Comparison of ENCODE assay signal across 21 cellular contexts in genomic region chr19:42494321-42494720, GRCh38. TPM values are rescaled to one million over a fixed set of nuclear protein-coding genes. Genes with fewer than 3 reads are reported as not detected.
DNase-seq lines count a peak whose midpoint lies in the region; ATAC-seq and TF ChIP-seq lines count a peak whose summit lies in the region.
"Had no signal": no experiment of that assay in that cellular context is flagged by ENCODE, and none has a peak within 500 bp of the region (broad histone marks: within the 10 kb centered on the region; RNA-seq: fewer than 3 reads in every experiment).

No MANE protein-coding gene starts in this region.

- TF ChIP-seq CTCF in HFF-Myc (IDR thresholded peaks at IDR 0.05; ENCODE audit: low read depth, low read length, missing control alignments), result no peak
- no peak for TF ChIP-seq CTCF in liver (IDR thresholded peaks at IDR 0.05; ENCODE audit: low read depth, low read length, missing input control)
- TF ChIP-seq CTCF in type B pancreatic cell (conservative IDR thresholded peaks at IDR 0.05), result no peak
- no peak for TF ChIP-seq CTCF in ascending aorta (IDR thresholded peaks at IDR 0.05)

- peak overlapping the region; percentile 32 to 46 for H3K27ac ChIP-seq in liver (ENCODE audit: low read depth in 1 of 2, low read length in 2 of 2)
- H3K27ac ChIP-seq in ascending aorta, result no peak overlapping the region
- H3K27ac ChIP-seq: HL-60, PC-9, SJSA1 had no signal

- H3K9me3 ChIP-seq in liver (ENCODE audit: control insufficient read depth in 4 of 4, low read length in 3 of 4) (no peaks in the 10 kb centered on the region), ascending aorta (no peaks in the 10 kb centered on the region)
- H3K9me3 ChIP-seq: BE2C, SJSA1 had no signal

- TF ChIP-seq RAD21 in liver (IDR thresholded peaks at IDR 0.05), result peak in 1 of 2 donors; percentile 19

- H3K4me3 Mint-ChIP-seq in type B pancreatic cell, result no peak overlapping the region
- H3K4me3 Mint-ChIP-seq: CD4-positive, alpha-beta T cell; HFFc6 had no signal

- intact Hi-C loops in ascending aorta (cut with DNase I), result no loop called here

- H3K4me3 ChIP-seq in HFF-Myc (replicated peaks; ENCODE audit: low read depth, low read length), result no peak overlapping the region
- H3K4me3 ChIP-seq in liver (ENCODE audit: low read depth in 1 of 3, low read length in 3 of 3), result no peak overlapping the region
- no peak overlapping the region for H3K4me3 ChIP-seq in ascending aorta
- H3K4me3 ChIP-seq: PC-9, SJSA1 had no signal

- no peak for ATAC-seq in HG03045 (IDR thresholded peaks at IDR 0.05; ENCODE audit: unreplicated experiment)

- peaks cover 35% of the 10 kb centered on the region for H3K4me1 Mint-ChIP-seq in type B pancreatic cell (ENCODE audit: unreplicated experiment)

- H3K27me3 Mint-ChIP-seq in type B pancreatic cell, result no peaks in the 10 kb centered on the region
- H3K27me3 Mint-ChIP-seq: CD4-positive, alpha-beta T cell had no signal

- H3K27me3 ChIP-seq in liver (ENCODE audit: control insufficient read depth in 4 of 4, insufficient read depth in 4 of 4, low read length in 3 of 4) (no peaks in the 10 kb centered on the region), ascending aorta (no peaks in the 10 kb centered on the region)

- peaks cover 7 to 49% (median 37%) of the 10 kb centered on the region in 4 donors for H3K4me1 ChIP-seq in liver (ENCODE audit: control insufficient read depth in 4 of 4, insufficient read depth in 4 of 4, low read length in 3 of 4)
- H3K4me1 ChIP-seq in ascending aorta, result no peaks in the 10 kb centered on the region
- H3K4me1 ChIP-seq: BE2C, SJSA1 had no signal

- peak overlapping the region in 1 of 2 donors; percentile 51 for H3K9ac ChIP-seq in liver (ENCODE audit: low read depth in 1 of 2, low read length in 2 of 2)

- DNase-seq in HFF-Myc (ENCODE audit: extremely low read depth, low read depth), result peak; percentile 42
- peak; percentile 28 for DNase-seq in dedifferentiated amniotic fluid mesenchymal stem cell (ENCODE audit: extremely low spot score)
- no peak for DNase-seq in type B pancreatic cell (ENCODE audit: extremely low spot score, unreplicated experiment)
- no peak for DNase-seq in GM19240 (ENCODE audit: insufficient read length, low spot score)
- DNase-seq in ascending aorta (ENCODE audit: low spot score in 2 of 2), result no peak
- DNase-seq: BE2C; Calu3; CD4-positive, alpha-beta T cell; HFFc6; NCI-H1105; NCI-H1694; NCI-H510A treated with DMSO at 0.1 percent for 48 hours; PC-9 had no signal

- H3K27ac Mint-ChIP-seq in type B pancreatic cell, result peak overlapping the region; percentile 24
- H3K27ac Mint-ChIP-seq: CD4-positive, alpha-beta T cell; HFFc6 had no signal

- no peaks in the 10 kb centered on the region for H3K9me3 Mint-ChIP-seq in type B pancreatic cell
- H3K9me3 Mint-ChIP-seq: CD4-positive, alpha-beta T cell; HFFc6 had no signal

- H3K36me3 Mint-ChIP-seq in type B pancreatic cell, result no peaks in the 10 kb centered on the region

- WGBS in liver, result 32% methylated on average over 3 of the region's 3 CpGs

- H3K36me3 ChIP-seq in liver (ENCODE audit: control insufficient read depth in 4 of 4, insufficient read depth in 3 of 4, low read depth in 1 of 4, low read length in 3 of 4) (no peaks in the 10 kb centered on the region), ascending aorta (no peaks in the 10 kb centered on the region)
- H3K36me3 ChIP-seq: BE2C, SJSA1 had no signal

TF ChIP-seq in liver, 16 proteins besides CTCF, POLR2A, EP300 and RAD21:
- peak in 1 of 2 donors; percentile 43 for TF ChIP-seq JUND (IDR thresholded peaks at IDR 0.05)
- peak; percentile 16 for TF ChIP-seq ZBTB33 (IDR thresholded peaks at IDR 0.05)
- TF ChIP-seq GABPA (IDR thresholded peaks at IDR 0.05 in 1 of 2, conservative IDR thresholded peaks at IDR 0.05 in 1 of 2), result no peak
- TF ChIP-seq ATF3 (IDR thresholded peaks at IDR 0.05), result no peak
- peak; percentile 19 to 62 for TF ChIP-seq RXRA (IDR thresholded peaks at IDR 0.05)
- TF ChIP-seq EGR1 (IDR thresholded peaks at IDR 0.05; ENCODE audit: low read depth in 2 of 2), result no peak
- TF ChIP-seq MAX (IDR thresholded peaks at IDR 0.05), result peak; percentile 45
- TF ChIP-seq HNF4A (conservative IDR thresholded peaks at IDR 0.05), result peak; percentile 88 to 95
- peak; percentile 73 for TF ChIP-seq HNF4G (IDR thresholded peaks at IDR 0.05)
- TF ChIP-seq FOXA1 (IDR thresholded peaks at IDR 0.05), result no peak
- no peak for TF ChIP-seq FOXA2 (IDR thresholded peaks at IDR 0.05)
- TF ChIP-seq YY1 (IDR thresholded peaks at IDR 0.05), result no peak
- peak; percentile 75 for TF ChIP-seq SP1 (IDR thresholded peaks at IDR 0.05)
- no peak for TF ChIP-seq TAF1 (conservative IDR thresholded peaks at IDR 0.05)
- no peak for TF ChIP-seq NR2F2 (IDR thresholded peaks at IDR 0.05)
- TF ChIP-seq REST (IDR thresholded peaks at IDR 0.05), result peak; percentile 18

RNA-seq across cellular contexts. Expression of gene CEACAM1, which starts 34.0 kb away (rescaled TPM):
- total RNA-seq in liver (10 to 100 TPM in 1 of 2 donors, 1 to 10 TPM in 1; 8.3 to 19.0 TPM), type B pancreatic cell (ENCODE audit: low replicate concordance) (19.1 and 28.8 TPM in 2 replicates), ascending aorta (not detected)
- polyA plus RNA-seq in liver, result 10 to 100 TPM; 34.7 to 36.7 TPM
- total RNA-seq: HFFc6, LHCN-M2, SJSA1 had no signal
- polyA plus RNA-seq: AG04450 had no signal

RNA-seq across cellular contexts. Expression of gene CXCL17, which starts 51.6 kb away (rescaled TPM):
- total RNA-seq in liver, result under 1 TPM in 1 of 2 donors, not detected in 1; 0.93 TPM
- polyA plus RNA-seq in liver, result under 1 TPM in 1 of 2 donors, not detected in 1; 0.10 TPM
- 1.0 and 3.2 TPM in 2 replicates for total RNA-seq in type B pancreatic cell (ENCODE audit: low replicate concordance)
- not detected for total RNA-seq in ascending aorta
- total RNA-seq: CD4-positive, alpha-beta T cell; G401; H1; HFFc6; LHCN-M2; SJSA1 had no signal
- polyA plus RNA-seq: AG04450, H1 had no signal

Comparison
In these comparisons a context has a peak if more than half of its experiments do, and no peak if none do; other contexts are left out.
1. DNase-seq: peak in HFF-Myc (single experiment) and dedifferentiated amniotic fluid mesenchymal stem cell (single experiment); none in type B pancreatic cell (single experiment), GM19240 (single experiment) and ascending aorta (0 of 2).
2. H3K27ac ChIP-seq: peak in liver (2 of 2); none in ascending aorta (0 of 2).